Comparison of ENCODE assay signal across 26 cellular contexts in the genomic region with DNA sequence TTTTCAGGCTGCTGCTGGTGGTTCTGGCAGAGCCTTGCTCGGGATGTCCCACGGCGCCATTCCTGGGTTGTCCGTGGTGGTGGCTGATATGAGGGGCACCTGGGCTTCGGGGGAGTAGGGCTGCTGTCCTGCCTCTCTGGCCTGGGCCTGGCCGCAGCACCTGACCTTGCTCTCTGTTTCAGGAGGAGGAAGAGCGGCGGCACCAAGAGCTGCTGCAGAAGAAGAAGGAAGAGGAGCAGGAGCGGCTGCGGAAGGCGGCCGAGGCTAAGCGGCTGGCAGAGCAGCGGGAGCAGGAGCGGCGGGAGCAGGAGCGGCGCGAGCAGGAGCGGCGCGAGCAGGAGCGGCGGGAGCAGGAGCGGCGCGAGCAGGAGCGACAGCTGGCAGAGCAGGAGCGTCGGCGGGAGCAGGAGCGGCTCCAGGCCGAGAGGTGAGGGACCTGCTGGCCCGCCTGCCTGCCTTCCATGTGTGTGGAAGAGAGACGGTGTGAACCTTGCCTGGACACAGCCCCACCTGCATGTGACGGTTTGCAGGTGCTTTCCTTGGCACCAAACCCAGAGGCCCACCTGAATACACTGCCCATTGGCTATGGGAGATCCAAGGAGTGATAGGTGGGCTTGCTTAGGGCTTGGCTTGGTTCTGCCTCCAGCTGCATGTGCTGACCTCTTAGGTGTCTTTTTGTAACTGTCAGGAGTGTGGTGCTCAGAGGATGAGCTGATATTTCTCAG. TPM values are rescaled to one million over a fixed set of nuclear protein-coding genes. Genes with fewer than 3 reads are reported as not detected.
DNase-seq lines count a peak whose midpoint lies in the region; FAIRE-seq and TF ChIP-seq lines count a peak whose summit lies in the region.
"Had no signal": no experiment of that assay in that cellular context is flagged by ENCODE, and none has a peak within 500 bp of the region (broad histone marks: within the 10 kb centered on the region; RNA-seq: fewer than 3 reads in every experiment).

No MANE protein-coding gene starts in this region.

- FAIRE-seq in bronchial epithelial cell (lab: Jason Lieb, UNC): peak; percentile 18
- FAIRE-seq: endothelial cell of umbilical vein, GM12891, keratinocyte, RCC 7860 had no signal

- TF ChIP-seq CTCF in bronchial epithelial cell (IDR thresholded peaks at IDR 0.05; ENCODE audit: insufficient read depth, low read length, severe bottlenecking) (no peak), tibial artery (IDR thresholded peaks at IDR 0.05) (no peak), A673 (conservative IDR thresholded peaks at IDR 0.05; ENCODE audit: low read depth, low read length) (no peak), GM13976 (IDR thresholded peaks at IDR 0.05; ENCODE audit: borderline replicate concordance, control extremely low read depth, extremely low read depth, insufficient read depth, missing control alignments) (no peak)

- intact Hi-C loops in tibial artery (cut with DNase I; ENCODE audit: low total_unique reads): no loop called here
- intact Hi-C loops in A673 (cut with micrococcal nuclease; ENCODE audit: unreplicated experiment): no loop called here

- no TSS peak for BruUV-seq in A673 (replicated peaks; lab: Mats Ljungman, UMichigan)

- in situ Hi-C loops in GM13976 (cut with MboI; ENCODE audit: low sequenced_read_pairs, unreplicated experiment): no loop called here

- H3K27ac ChIP-seq in tibial artery (no peak overlapping the region), A673 (ENCODE audit: low read depth, low read length, poor library complexity, severe bottlenecking) (no peak overlapping the region)
- H3K27ac ChIP-seq: cardiac muscle cell, HL-60, SJSA1 had no signal

- POLR2A ChIA-PET in A673 (lab: Charles Lee; ENCODE audit: low non-redundant PET): no interaction called here

- no peaks in the 10 kb centered on the region for H3K27me3 ChIP-seq in bronchial epithelial cell (ENCODE audit: control insufficient read depth, insufficient read depth, low read length)
- H3K27me3 ChIP-seq in tibial artery: no peaks in the 10 kb centered on the region
- no peaks in the 10 kb centered on the region for H3K27me3 ChIP-seq in A673 (replicated peaks; ENCODE audit: insufficient read depth, low read depth, low read length, poor library complexity)
- H3K27me3 ChIP-seq: cardiac muscle cell, SJSA1 had no signal

- DNase-seq in activated effector memory CD4-positive, alpha-beta T cell treated with anti-CD3 and anti-CD28 coated beads, Interleukin-2, amount 50 U/mL, for 16 hours: peak; percentile 43
- no peak for DNase-seq in activated effector memory CD4-positive, alpha-beta T cell treated with Interleukin-2 at 50 U/mL for 16 hours
- DNase-seq in bronchial epithelial cell (ENCODE audit: low read depth): no peak
- peak; percentile 55 for DNase-seq in mesenteric fat pad (ENCODE audit: low spot score)
- DNase-seq in tibial artery: peak; percentile 11 to 44
- no peak for DNase-seq in A673 (ENCODE audit: low spot score)
- DNase-seq in GM13976 (ENCODE audit: low spot score): no peak
- DNase-seq: activated naive CD4-positive, alpha-beta T cell treated with Interleukin-2 at 50 U/mL for 16 hours; HCEC 1CT; NCI-H1092; NCI-H187; NCI-H526 treated with DMSO at 0.1 percent for 48 hours had no signal

- CTCF ChIA-PET in A673 (lab: Charles Lee): no interaction called here

- H3K36me3 ChIP-seq in bronchial epithelial cell (ENCODE audit: control insufficient read depth, insufficient read depth, low read length): peaks cover 27% of the 10 kb centered on the region
- H3K36me3 ChIP-seq in tibial artery: peaks cover 59 to 100% (median 76%) of the 10 kb centered on the region in 3 donors
- H3K36me3 ChIP-seq in A673 (ENCODE audit: insufficient read depth, low read length, poor library complexity, severe bottlenecking): peaks cover 99% of the 10 kb centered on the region

- H3K4me3 ChIP-seq in bronchial epithelial cell (ENCODE audit: low read depth, low read length): no peak overlapping the region
- H3K4me3 ChIP-seq in tibial artery: no peak overlapping the region
- H3K4me3 ChIP-seq in A673 (ENCODE audit: low read depth, low read length, poor library complexity, severe bottlenecking): no peak overlapping the region
- H3K4me3 ChIP-seq: cardiac muscle cell, lung, SJSA1 had no signal

- H3K4me1 ChIP-seq in tibial artery (no peaks in the 10 kb centered on the region), A673 (ENCODE audit: insufficient read depth, low read length, poor library complexity, severe bottlenecking) (no peaks in the 10 kb centered on the region)
- H3K4me1 ChIP-seq: Caco-2, SJSA1 had no signal

- H3K9me3 ChIP-seq in tibial artery: no peaks in the 10 kb centered on the region
- H3K9me3 ChIP-seq in A673 (ENCODE audit: low read depth, low read length, poor library complexity, severe bottlenecking): no peaks in the 10 kb centered on the region
- H3K9me3 ChIP-seq: Caco-2, SJSA1 had no signal

RNA-seq across cellular contexts. Expression of gene INCENP, which starts 22.8 kb away (rescaled TPM):
- total RNA-seq in bronchial epithelial cell: 3.4 and 5.8 TPM in 2 replicates
- total RNA-seq in mesenteric fat pad: 14.7 TPM
- total RNA-seq in A673 (2021): 232 and 233 TPM in 2 replicates

RNA-seq across cellular contexts. Expression of gene SCGB1D1, which starts 43.4 kb away (rescaled TPM):
- not detected in 2 replicates for total RNA-seq in bronchial epithelial cell
- not detected for total RNA-seq in mesenteric fat pad
- total RNA-seq in A673 (2021): not detected in 2 replicates
- total RNA-seq: Caco-2; cardiac muscle cell; dermis microvascular lymphatic vessel endothelial cell; endothelial cell of umbilical vein; glomerular endothelial cell; lung; pulmonary artery endothelial cell; SJSA1; skeletal muscle tissue; T-helper 1 cell treated with Interleukin-12 subunit alpha and Interleukin-12 subunit beta and Interleukin-4 antibody, amounts not matched to agents 30 ng/mL and 1 ng/mL, for 36 hours had no signal

Comparison
In these comparisons a context has a peak if more than half of its experiments do, and no peak if none do; other contexts are left out.
1. DNase-seq: peak in activated effector memory CD4-positive, alpha-beta T cell treated with anti-CD3 and anti-CD28 coated beads, Interleukin-2, amount 50 U/mL, for 16 hours (single experiment), mesenteric fat pad (single experiment) and tibial artery (2 of 2); none in activated effector memory CD4-positive, alpha-beta T cell treated with Interleukin-2 at 50 U/mL for 16 hours (single experiment), bronchial epithelial cell (single experiment), A673 (single experiment) and GM13976 (single experiment).
2. RNA of gene INCENP, which starts 22.8 kb away (total RNA-seq): 232 to 233 TPM in A673; 14.7 TPM in mesenteric fat pad (single experiment) and 3.4 to 5.8 TPM in bronchial epithelial cell; every median in the first group is over 10 times any median in the second.